ENCODE assay signal across 18 cellular contexts in the genomic region with DNA sequence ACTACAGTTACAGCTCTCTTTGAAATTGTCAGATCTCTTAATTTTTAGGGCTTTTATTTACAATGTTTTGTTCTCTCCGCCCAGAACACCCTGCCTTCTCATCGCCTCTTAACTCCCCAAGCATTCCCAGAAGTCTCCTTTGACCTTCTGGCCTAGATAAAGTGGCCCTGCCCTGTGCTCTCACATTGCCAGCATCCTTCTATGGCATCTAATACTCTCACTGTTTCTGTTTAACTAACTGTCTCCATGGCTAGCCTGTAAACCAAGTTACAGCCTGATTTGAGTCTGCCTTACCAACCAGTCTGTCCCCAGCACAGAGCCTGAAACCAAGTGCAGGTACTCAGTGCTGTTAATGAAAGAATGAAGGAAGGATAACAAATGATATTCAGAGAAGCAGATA. TPM values are rescaled to one million over a fixed set of nuclear protein-coding genes. Genes with fewer than 3 reads are reported as not detected.
DNase-seq lines count a peak whose midpoint lies in the region; ATAC-seq, FAIRE-seq and TF ChIP-seq lines count a peak whose summit lies in the region.
"Had no signal": no experiment of that assay in that cellular context is flagged by ENCODE, and none has a peak within 500 bp of the region (broad histone marks: within the 10 kb centered on the region; RNA-seq: fewer than 3 reads in every experiment).

No MANE protein-coding gene starts in this region.

- intact Hi-C loops in endothelial cell of umbilical vein (cut with micrococcal nuclease) = no loop called here

- H3K4me3 ChIP-seq in endothelial cell of umbilical vein (replicated peaks in 1 of 3; ENCODE audit: insufficient read depth in 1 of 3, low read depth in 1 of 3, low read length in 3 of 3) (no peak overlapping the region), stomach smooth muscle (ENCODE audit: low read length in 2 of 2) (no peak overlapping the region)
- H3K4me3 ChIP-seq: HAP-1, Peyer's patch, vagina had no signal

- CTCF ChIA-PET in endothelial cell of umbilical vein (lab: Charles Lee) = interaction anchor here (1.2 to 12.2 kb wide), 3 partner anchors 12 to 20 kb away, joined by 3 to 101 read pairs (median 7); a partner anchor contains a TSS

- BruUV-seq in endothelial cell of umbilical vein (replicated peaks; lab: Mats Ljungman, UMichigan) = no TSS peak

- H3K9ac ChIP-seq in endothelial cell of umbilical vein (replicated peaks; ENCODE audit: extremely low read depth, insufficient read depth, low read length) (peak overlapping the region; percentile 22), stomach smooth muscle (ENCODE audit: low read length in 2 of 2) (no peak overlapping the region)

- POLR2A ChIA-PET in endothelial cell of umbilical vein (lab: Charles Lee) = interaction anchor here (1.5 kb wide), 1 partner anchor 20 kb away, joined by 6 read pairs; a partner anchor contains a TSS

- no peak overlapping the region for H2AFZ ChIP-seq in endothelial cell of umbilical vein (ENCODE audit: low read depth, low read length)

- dilution Hi-C loops in endothelial cell of umbilical vein (cut with MboI; ENCODE audit: extremely low pct_ligation_motif_present, low sequenced_read_pairs) = no loop called here

- peak; percentile 25 for DNase-seq in LHCN-M2 (ENCODE audit: low read depth)
- DNase-seq in endothelial cell of umbilical vein (ENCODE audit: low read depth, low spot score) = no peak
- peak; percentile 24 for DNase-seq in kidney glomerular epithelial cell (lab: John Stamatoyannopoulos, UW)
- DNase-seq in NCI-H2081 (lab: John Stamatoyannopoulos, UW) = no peak
- no peak for DNase-seq in NCI-H128 (lab: John Stamatoyannopoulos, UW; ENCODE audit: unreplicated experiment)
- DNase-seq: activated CD4-positive, CD25-positive, alpha-beta regulatory T cell; activated naive CD4-positive, alpha-beta T cell; Calu3; GDM1; mesendoderm; NCI-H774; Peyer's patch had no signal

- H3K4me1 ChIP-seq in endothelial cell of umbilical vein (ENCODE audit: control insufficient read depth, extremely low read depth, insufficient read depth, low read length) = peaks cover 29% of the 10 kb centered on the region
- H3K4me1 ChIP-seq in stomach smooth muscle (ENCODE audit: control insufficient read depth, insufficient read depth, low read length) = peaks cover 9% of the 10 kb centered on the region
- H3K4me1 ChIP-seq: Peyer's patch, vagina had no signal

- no peak for FAIRE-seq in endothelial cell of umbilical vein (lab: Jason Lieb, UNC)
- FAIRE-seq: GM12892 had no signal

- ATAC-seq in GM18517 (IDR thresholded peaks at IDR 0.05; ENCODE audit: unreplicated experiment) (no peak), GM18867 (IDR thresholded peaks at IDR 0.05; ENCODE audit: unreplicated experiment) (no peak)

- H3K79me2 ChIP-seq in endothelial cell of umbilical vein (ENCODE audit: control insufficient read depth, insufficient read depth, low read length) = peaks cover 65% of the 10 kb centered on the region

- H3K36me3 ChIP-seq in endothelial cell of umbilical vein (ENCODE audit: control insufficient read depth in 2 of 2, extremely low read depth in 1 of 2, insufficient read depth in 2 of 2, low read length in 2 of 2) (peaks cover 3 to 8% of the 10 kb centered on the region in 2 experiments), stomach smooth muscle (ENCODE audit: control insufficient read depth in 2 of 2, insufficient read depth in 2 of 2, low read length in 2 of 2) (no peaks in the 10 kb centered on the region)
- H3K36me3 ChIP-seq: HAP-1, Peyer's patch, vagina had no signal

- H3K9me1 ChIP-seq in endothelial cell of umbilical vein (replicated peaks; ENCODE audit: control insufficient read depth, extremely low read depth, insufficient read depth, low read length) = peaks cover 2% of the 10 kb centered on the region

- H3K4me2 ChIP-seq in endothelial cell of umbilical vein (ENCODE audit: insufficient read depth, low read length) = no peak overlapping the region

- no peak for TF ChIP-seq POLR2A in endothelial cell of umbilical vein (IDR thresholded peaks at IDR 0.05; ENCODE audit: low read depth, low read length)

- H4K20me1 ChIP-seq in endothelial cell of umbilical vein (replicated peaks; ENCODE audit: control insufficient read depth, extremely low read depth, insufficient read depth, low read length) = no peaks in the 10 kb centered on the region

- H3K9me3 ChIP-seq in endothelial cell of umbilical vein (replicated peaks; ENCODE audit: control insufficient read depth, insufficient read depth, low read length) (no peaks in the 10 kb centered on the region), stomach smooth muscle (ENCODE audit: control insufficient read depth in 2 of 2, low read length in 2 of 2) (no peaks in the 10 kb centered on the region)
- H3K9me3 ChIP-seq: HAP-1, Peyer's patch, vagina had no signal

- H3K27ac ChIP-seq in endothelial cell of umbilical vein (ENCODE audit: insufficient read depth, low read depth, low read length) (peak overlapping the region; percentile 98), stomach smooth muscle (ENCODE audit: low read length) (peak overlapping the region; percentile 61)
- H3K27ac ChIP-seq: Peyer's patch, vagina had no signal

- no peaks in the 10 kb centered on the region for H3K27me3 ChIP-seq in endothelial cell of umbilical vein (ENCODE audit: control insufficient read depth in 2 of 2, insufficient read depth in 2 of 2, low read length in 2 of 2)
- no peaks in the 10 kb centered on the region for H3K27me3 ChIP-seq in stomach smooth muscle (ENCODE audit: control insufficient read depth in 1 of 2, insufficient read depth in 2 of 2, low read length in 2 of 2)
- H3K27me3 ChIP-seq: Peyer's patch, vagina had no signal

- TF ChIP-seq CTCF in endothelial cell of umbilical vein (IDR thresholded peaks at IDR 0.05; ENCODE audit: extremely low read depth in 1 of 2, insufficient read depth in 1 of 2, low read depth in 1 of 2, low read length in 2 of 2) = no peak

TF ChIP-seq in endothelial cell of umbilical vein, 7 proteins besides CTCF, POLR2A, EP300 and RAD21:
- TF ChIP-seq FOS (IDR thresholded peaks at IDR 0.05; ENCODE audit: borderline replicate concordance, insufficient read depth, low read length) = no peak
- TF ChIP-seq JUN (IDR thresholded peaks at IDR 0.05; ENCODE audit: borderline replicate concordance, insufficient read depth, insufficient read length, low read depth) = no peak
- no peak for TF ChIP-seq EZH2 (IDR thresholded peaks at IDR 0.05; ENCODE audit: borderline replicate concordance, low read depth, low read length, severe bottlenecking)
- no peak for TF ChIP-seq MYC (IDR thresholded peaks at IDR 0.05; ENCODE audit: low read depth, low read length)
- no peak for TF ChIP-seq POLR2AphosphoS5 (IDR thresholded peaks at IDR 0.05; ENCODE audit: insufficient read depth, low read depth, low read length)
- no peak for TF ChIP-seq GATA2 (IDR thresholded peaks at IDR 0.05; ENCODE audit: insufficient read depth, insufficient read length, low read depth, low read length)
- TF ChIP-seq, protein P1, sequence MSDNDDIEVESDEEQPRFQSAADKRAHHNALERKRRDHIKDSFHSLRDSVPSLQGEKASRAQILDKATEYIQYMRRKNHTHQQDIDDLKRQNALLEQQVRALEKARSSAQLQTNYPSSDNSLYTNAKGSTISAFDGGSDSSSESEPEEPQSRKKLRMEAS (IDR thresholded peaks at IDR 0.05; ENCODE audit: insufficient read depth, insufficient read length) = no peak

RNA-seq across cellular contexts. Expression of a gene that starts 19.9 kb away (rescaled TPM):
- total RNA-seq in LHCN-M2 (2014; rRNA removed) (86.6 and 102 TPM in 2 replicates), endothelial cell of umbilical vein (217 and 358 TPM in 2 replicates)
- 363 TPM for polyA plus RNA-seq in LHCN-M2 (2012)
- 581 and 634 TPM in 2 replicates for polyA plus RNA-seq in endothelial cell of umbilical vein
- 292 and 326 TPM in 2 replicates for polyA plus RNA-seq in endothelial cell of umbilical vein (2011; cell fraction: cytosol; rRNA removed)
- 285 and 305 TPM in 2 replicates for polyA plus RNA-seq in endothelial cell of umbilical vein (2011; cell fraction: nucleus; rRNA removed)
- 454 and 542 TPM in 2 replicates for polyA plus RNA-seq in endothelial cell of umbilical vein (2012)
- polyA minus RNA-seq in endothelial cell of umbilical vein = 1,032 and 1,279 TPM in 2 replicates
- polyA minus RNA-seq in endothelial cell of umbilical vein (2011; cell fraction: cytosol; rRNA and poly(A)+ RNA removed) = not detected
- polyA minus RNA-seq in endothelial cell of umbilical vein (2011; cell fraction: nucleus; rRNA and poly(A)+ RNA removed) = 575 and 850 TPM in 2 replicates

Comparison
In these comparisons a context has a peak if more than half of its experiments do, and no peak if none do; other contexts are left out.
1. DNase-seq: peak in LHCN-M2 (single experiment) and kidney glomerular epithelial cell (single experiment); none in endothelial cell of umbilical vein (single experiment), NCI-H2081 (0 of 2) and NCI-H128 (single experiment).